ENCODE assay signal across 8 cellular contexts in genomic region chr4:109574443-109574850, GRCh38. TPM values are rescaled to one million over a fixed set of nuclear protein-coding genes. Genes with fewer than 3 reads are reported as not detected.
DNase-seq lines count a peak whose midpoint lies in the region; ATAC-seq and TF ChIP-seq lines count a peak whose summit lies in the region.

No MANE protein-coding gene starts in this region.

- no peaks in the 10 kb centered on the region for H3F3A ChIP-seq in GM23248 (ENCODE audit: insufficient read depth)

- H3K27me3 Mint-ChIP-seq in T-cell, result no peaks in the 10 kb centered on the region

- H2AFZ ChIP-seq in GM23248, result no peak overlapping the region

- H3K4me3 ChIP-seq in A673 (ENCODE audit: low read depth, low read length, poor library complexity, severe bottlenecking), result no peak overlapping the region
- H3K4me3 ChIP-seq in GM23248, result no peak overlapping the region
- H3K4me3 ChIP-seq in adrenal gland, result no peak overlapping the region

- H3K36me3 ChIP-seq in A673 (ENCODE audit: insufficient read depth, low read length, poor library complexity, severe bottlenecking) (no peaks in the 10 kb centered on the region), GM23248 (ENCODE audit: low read depth) (no peaks in the 10 kb centered on the region), adrenal gland (replicated peaks in 1 of 2) (no peaks in the 10 kb centered on the region)

- no TSS peak for BruUV-seq in A673 (replicated peaks; lab: Mats Ljungman, UMichigan)

- WGBS in GM23248 (ENCODE audit: low coverage in 1 of 2, low lambda C conversion rate in 2 of 2, missing lambda C conversion rate in 2 of 2), 2 experiments, result 67% methylated on average over 6 of the region's 6 CpGs
- WGBS in adrenal gland, 4 donors, result 65 to 69% (median 67%) methylated on average over 6 of the region's 6 CpGs

- TF ChIP-seq POLR2A in adrenal gland (IDR thresholded peaks at IDR 0.05), result no peak

- H3K27me3 ChIP-seq in A673 (replicated peaks; ENCODE audit: insufficient read depth, low read depth, low read length, poor library complexity) (no peaks in the 10 kb centered on the region), GM23248 (replicated peaks; ENCODE audit: insufficient read depth) (no peaks in the 10 kb centered on the region), adrenal gland (no peaks in the 10 kb centered on the region)

- no peak overlapping the region for H3K4me2 ChIP-seq in GM23248 (ENCODE audit: unreplicated experiment)

- no peaks in the 10 kb centered on the region for H3K9me2 ChIP-seq in GM23248 (ENCODE audit: insufficient read depth)

- peaks cover 35% of the 10 kb centered on the region for H3K36me3 Mint-ChIP-seq in T-cell

- H3K27ac ChIP-seq in A673 (ENCODE audit: low read depth, low read length, poor library complexity, severe bottlenecking) (no peak overlapping the region), GM23248 (no peak overlapping the region), adrenal gland (no peak overlapping the region)

- in situ Hi-C loops in GM23248 (cut with MboI), result no loop called here

- H3K79me2 ChIP-seq in GM23248 (ENCODE audit: insufficient read depth), result peaks cover 26% of the 10 kb centered on the region

- peaks cover 76 to 82% (median 80%) of the 10 kb centered on the region in 3 donors for H3K4me1 Mint-ChIP-seq in T-cell

- POLR2A ChIA-PET in A673 (lab: Charles Lee; ENCODE audit: low non-redundant PET), result interaction anchor here (0.7 kb wide), 1 partner anchor 159 kb away, joined by 3 read pairs; no protein-coding TSS in a partner anchor
- POLR2A ChIA-PET in T-cell (lab: Charles Lee), result interaction anchor here in 1 of 2 donors (0.6 to 0.7 kb wide), 2 partner anchors 15 to 18 kb away, joined by 3 read pairs; partner anchors contain the start of gene MCUB

- H3K27ac Mint-ChIP-seq in T-cell, result peak overlapping the region; percentile 6 to 83

- peaks cover 0 to 5% (median 1%) of the 10 kb centered on the region in 3 donors for H3K9me3 Mint-ChIP-seq in T-cell

- H3K4me1 ChIP-seq in A673 (ENCODE audit: insufficient read depth, low read length, poor library complexity, severe bottlenecking) (peaks cover 27% of the 10 kb centered on the region), GM23248 (ENCODE audit: insufficient read depth) (no peaks in the 10 kb centered on the region), adrenal gland (replicated peaks in 1 of 2) (no peaks in the 10 kb centered on the region)

- TF ChIP-seq CTCF in A673 (conservative IDR thresholded peaks at IDR 0.05; ENCODE audit: low read depth, low read length), result peak; percentile 39; the same call in 1 of the 2 replicates
- TF ChIP-seq CTCF in adrenal gland (IDR thresholded peaks at IDR 0.05), result peak in 1 of 6 experiments; percentile 7

- CTCF ChIA-PET in A673 (lab: Charles Lee), result no interaction called here
- CTCF ChIA-PET in T-cell (lab: Charles Lee), result interaction anchor here (0.6 to 2.3 kb wide), 11 partner anchors 9 to 143 kb away, joined by 3 to 12 read pairs (median 4); partner anchors contain the start of gene SEC24B (in 1 of the 2)

- DNase-seq in A673 (ENCODE audit: low spot score), result peak; percentile 57
- peak; percentile 19 for DNase-seq in GM23248
- peak in 7 of 34 experiments; percentile 4 to 29 (median 14) for DNase-seq in T-cell
- DNase-seq in fibroblast of the conjunctiva (ENCODE audit: low read depth), result peak; percentile 3
- no peak for DNase-seq in adrenal gland
- DNase-seq in DMS79 (lab: John Stamatoyannopoulos, UW), result no peak

- no peaks in the 10 kb centered on the region for H4K20me1 ChIP-seq in GM23248 (ENCODE audit: insufficient read depth)

- ATAC-seq in T-cell (replicated peaks in 1 of 4) (peak; percentile 66 to 79 (median 70)), HG02623 (IDR thresholded peaks at IDR 0.05; ENCODE audit: unreplicated experiment) (no peak), HG02759 (IDR thresholded peaks at IDR 0.05; ENCODE audit: unreplicated experiment) (no peak)

- H3K4me3 Mint-ChIP-seq in T-cell, result peak overlapping the region; percentile 17 to 53 (median 46)

- no peak overlapping the region for H3K9ac ChIP-seq in GM23248

- intact Hi-C loops in A673 (cut with micrococcal nuclease; ENCODE audit: unreplicated experiment) (loop anchor here (5.0 kb wide), 2 partner anchors 142 to 228 kb away; partner anchors contain the start of genes CFI and SEC24B), adrenal gland (cut with DNase I) (no loop called here)

- H3K9me3 ChIP-seq in A673 (ENCODE audit: low read depth, low read length, poor library complexity, severe bottlenecking) (no peaks in the 10 kb centered on the region), GM23248 (ENCODE audit: low read depth) (no peaks in the 10 kb centered on the region), adrenal gland (replicated peaks in 1 of 3) (no peaks in the 10 kb centered on the region)

RNA-seq across cellular contexts. Expression of gene MCUB, which starts 14.4 kb away (rescaled TPM):
- total RNA-seq in A673 (2021) (30.0 and 35.8 TPM in 2 replicates), T-cell (100 to 1,000 TPM in 4 of 5 donors, 10 to 100 TPM in 1; 88.9 to 139 (median 122) TPM), adrenal gland (10 to 100 TPM in 1 of 8 donors, 1 to 10 TPM in 7; 2.6 to 28.5 (median 6.2) TPM)
- total RNA-seq in GM23248 (2014; rRNA removed; shearing (Covaris generic)), result 34.1 and 52.6 TPM in 2 replicates
- polyA plus RNA-seq in GM23248 (2016; fragmentation: Nextera tagmentation; extraction: Ambion mirVana) (30.1 and 32.9 TPM in 2 replicates), adrenal gland (1 to 10 TPM; 3.6 to 5.1 (median 4.4) TPM)

Comparison
In these comparisons a context has a peak if more than half of its experiments do, and no peak if none do; other contexts are left out.
1. DNase-seq: peak in A673 (single experiment), GM23248 (single experiment) and fibroblast of the conjunctiva (single experiment); none in adrenal gland (0 of 7) and DMS79 (single experiment).
2. ATAC-seq: peak in T-cell (4 of 4); none in HG02623 (single experiment) and HG02759 (single experiment).